1 cellular context compared by ENCODE assay signal in genomic region chr1:241747992-241748391, GRCh38.
TF ChIP-seq lines count a peak whose summit lies in the region.

No MANE protein-coding gene starts in this region.

TF ChIP-seq in GM23338, 12 proteins besides CTCF, POLR2A, EP300 and RAD21 (continued from another document):
- TF ChIP-seq, protein P1, sequence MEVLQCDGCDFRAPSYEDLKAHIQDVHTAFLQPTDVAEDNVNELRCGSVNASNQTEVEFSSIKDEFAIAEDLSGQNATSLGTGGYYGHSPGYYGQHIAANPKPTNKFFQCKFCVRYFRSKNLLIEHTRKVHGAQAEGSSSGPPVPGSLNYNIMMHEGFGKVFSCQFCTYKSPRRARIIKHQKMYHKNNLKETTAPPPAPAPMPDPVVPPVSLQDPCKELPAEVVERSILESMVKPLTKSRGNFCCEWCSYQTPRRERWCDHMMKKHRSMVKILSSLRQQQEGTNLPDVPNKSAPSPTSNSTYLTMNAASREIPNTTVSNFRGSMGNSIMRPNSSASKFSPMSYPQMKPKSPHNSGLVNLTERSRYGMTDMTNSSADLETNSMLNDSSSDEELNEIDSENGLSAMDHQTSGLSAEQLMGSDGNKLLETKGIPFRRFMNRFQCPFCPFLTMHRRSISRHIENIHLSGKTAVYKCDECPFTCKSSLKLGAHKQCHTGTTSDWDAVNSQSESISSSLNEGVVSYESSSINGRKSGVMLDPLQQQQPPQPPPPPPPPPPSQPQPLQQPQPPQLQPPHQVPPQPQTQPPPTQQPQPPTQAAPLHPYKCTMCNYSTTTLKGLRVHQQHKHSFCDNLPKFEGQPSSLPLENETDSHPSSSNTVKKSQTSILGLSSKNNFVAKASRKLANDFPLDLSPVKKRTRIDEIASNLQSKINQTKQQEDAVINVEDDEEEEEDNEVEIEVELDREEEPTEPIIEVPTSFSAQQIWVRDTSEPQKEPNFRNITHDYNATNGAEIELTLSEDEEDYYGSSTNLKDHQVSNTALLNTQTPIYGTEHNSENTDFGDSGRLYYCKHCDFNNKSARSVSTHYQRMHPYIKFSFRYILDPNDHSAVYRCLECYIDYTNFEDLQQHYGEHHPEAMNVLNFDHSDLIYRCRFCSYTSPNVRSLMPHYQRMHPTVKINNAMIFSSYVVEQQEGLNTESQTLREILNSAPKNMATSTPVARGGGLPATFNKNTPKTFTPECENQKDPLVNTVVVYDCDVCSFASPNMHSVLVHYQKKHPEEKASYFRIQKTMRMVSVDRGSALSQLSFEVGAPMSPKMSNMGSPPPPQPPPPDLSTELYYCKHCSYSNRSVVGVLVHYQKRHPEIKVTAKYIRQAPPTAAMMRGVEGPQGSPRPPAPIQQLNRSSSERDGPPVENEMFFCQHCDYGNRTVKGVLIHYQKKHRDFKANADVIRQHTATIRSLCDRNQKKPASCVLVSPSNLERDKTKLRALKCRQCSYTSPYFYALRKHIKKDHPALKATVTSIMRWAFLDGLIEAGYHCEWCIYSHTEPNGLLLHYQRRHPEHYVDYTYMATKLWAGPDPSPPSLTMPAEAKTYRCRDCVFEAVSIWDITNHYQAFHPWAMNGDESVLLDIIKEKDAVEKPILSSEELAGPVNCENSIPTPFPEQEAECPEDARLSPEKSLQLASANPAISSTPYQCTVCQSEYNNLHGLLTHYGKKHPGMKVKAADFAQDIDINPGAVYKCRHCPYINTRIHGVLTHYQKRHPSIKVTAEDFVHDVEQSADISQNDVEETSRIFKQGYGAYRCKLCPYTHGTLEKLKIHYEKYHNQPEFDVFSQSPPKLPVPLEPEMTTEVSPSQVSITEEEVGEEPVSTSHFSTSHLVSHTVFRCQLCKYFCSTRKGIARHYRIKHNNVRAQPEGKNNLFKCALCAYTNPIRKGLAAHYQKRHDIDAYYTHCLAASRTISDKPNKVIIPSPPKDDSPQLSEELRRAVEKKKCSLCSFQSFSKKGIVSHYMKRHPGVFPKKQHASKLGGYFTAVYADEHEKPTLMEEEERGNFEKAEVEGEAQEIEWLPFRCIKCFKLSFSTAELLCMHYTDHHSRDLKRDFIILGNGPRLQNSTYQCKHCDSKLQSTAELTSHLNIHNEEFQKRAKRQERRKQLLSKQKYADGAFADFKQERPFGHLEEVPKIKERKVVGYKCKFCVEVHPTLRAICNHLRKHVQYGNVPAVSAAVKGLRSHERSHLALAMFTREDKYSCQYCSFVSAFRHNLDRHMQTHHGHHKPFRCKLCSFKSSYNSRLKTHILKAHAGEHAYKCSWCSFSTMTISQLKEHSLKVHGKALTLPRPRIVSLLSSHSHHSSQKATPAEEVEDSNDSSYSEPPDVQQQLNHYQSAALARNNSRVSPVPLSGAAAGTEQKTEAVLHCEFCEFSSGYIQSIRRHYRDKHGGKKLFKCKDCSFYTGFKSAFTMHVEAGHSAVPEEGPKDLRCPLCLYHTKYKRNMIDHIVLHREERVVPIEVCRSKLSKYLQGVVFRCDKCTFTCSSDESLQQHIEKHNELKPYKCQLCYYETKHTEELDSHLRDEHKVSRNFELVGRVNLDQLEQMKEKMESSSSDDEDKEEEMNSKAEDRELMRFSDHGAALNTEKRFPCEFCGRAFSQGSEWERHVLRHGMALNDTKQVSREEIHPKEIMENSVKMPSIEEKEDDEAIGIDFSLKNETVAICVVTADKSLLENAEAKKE (CRISPR knock-in tag; IDR thresholded peaks at IDR 0.05), result peak; percentile 49
- no peak for TF ChIP-seq EZH2phosphoT487 (IDR thresholded peaks at IDR 0.05; ENCODE audit: unreplicated experiment)
